In the genomic region with DNA sequence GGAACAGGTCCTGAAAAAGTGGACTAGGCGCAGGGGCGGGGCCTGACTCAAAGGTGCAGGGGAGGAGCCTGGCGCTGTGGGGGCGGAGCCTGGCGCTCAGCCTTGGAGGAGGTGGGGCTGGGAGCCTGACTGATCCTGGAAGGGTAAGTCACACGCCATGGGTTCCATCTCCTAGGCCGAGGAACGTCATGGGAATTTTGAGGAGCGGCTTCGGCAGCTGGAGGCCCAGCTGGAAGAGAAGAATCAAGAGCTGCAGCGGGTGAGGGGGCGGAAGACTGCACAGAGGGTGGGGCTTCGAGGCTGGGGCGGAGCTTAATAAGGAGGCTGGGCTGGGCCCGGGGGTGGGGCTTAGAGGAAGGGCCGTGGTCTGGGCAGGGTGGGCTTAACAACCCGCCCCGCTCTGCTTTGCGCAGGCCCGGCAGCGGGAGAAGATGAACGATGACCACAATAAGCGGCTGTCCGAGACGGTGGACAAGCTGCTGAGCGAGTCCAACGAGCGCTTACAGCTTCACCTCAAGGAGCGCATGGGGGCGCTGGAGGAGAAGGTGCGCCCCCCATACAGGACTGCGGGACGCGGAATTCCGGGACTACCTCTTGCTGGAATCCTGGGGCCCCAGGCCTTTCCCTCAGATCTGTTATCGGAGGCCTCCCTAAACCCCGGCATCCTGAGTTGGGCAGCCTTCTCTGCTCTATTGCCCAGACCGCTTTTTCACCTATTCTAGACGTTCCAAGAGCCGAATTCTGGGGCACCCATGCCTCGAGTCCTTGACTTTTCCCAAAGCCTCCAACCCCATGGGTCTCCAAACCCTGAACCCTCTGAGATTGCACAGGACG, we compare ENCODE assay signal across 9 cellular contexts. TPM values are rescaled to one million over a fixed set of nuclear protein-coding genes. Genes with fewer than 3 reads are reported as not detected.
DNase-seq lines count a peak whose midpoint lies in the region; ATAC-seq and TF ChIP-seq lines count a peak whose summit lies in the region.
"Had no signal": no experiment of that assay in that cellular context is flagged by ENCODE, and none has a peak within 500 bp of the region (broad histone marks: within the 10 kb centered on the region; RNA-seq: fewer than 3 reads in every experiment).

No MANE protein-coding gene starts in this region.

- H4K20me1 ChIP-seq in OCI-LY7 (ENCODE audit: insufficient read depth, low read length), result no peaks in the 10 kb centered on the region

- ATAC-seq in HG03571 (IDR thresholded peaks at IDR 0.05; ENCODE audit: unreplicated experiment), result no peak

- CTCF ChIA-PET in OCI-LY7 (lab: Charles Lee; ENCODE audit: unreplicated experiment), result no interaction called here

- peak overlapping the region; percentile 52; the same call in 1 of the 2 replicates for H2AFZ ChIP-seq in OCI-LY7 (ENCODE audit: low read length)

- H3K4me3 Mint-ChIP-seq in dendritic cell treated with granulocyte-macrophage colony-stimulating factor and Interleukin-4, amounts not matched to agents 40 ng/mL and 50 ng/mL, for 4 days, result peak overlapping the region; percentile 78
- H3K4me3 Mint-ChIP-seq: nephron had no signal

- H3K27me3 ChIP-seq in mucosa of rectum (ENCODE audit: control insufficient read depth in 2 of 2, insufficient read depth in 2 of 2, low read length in 2 of 2) (no peaks in the 10 kb centered on the region), uterus (no peaks in the 10 kb centered on the region)

- TF ChIP-seq CTCF in 22Rv1 (IDR thresholded peaks at IDR 0.05) (no peak), OCI-LY7 (conservative IDR thresholded peaks at IDR 0.05; ENCODE audit: low read length) (no peak), uterus (IDR thresholded peaks at IDR 0.05) (no peak)

- POLR2A ChIA-PET in OCI-LY7 (lab: Charles Lee), result no interaction called here

- no peaks in the 10 kb centered on the region for H3K79me2 ChIP-seq in OCI-LY7 (ENCODE audit: insufficient read depth, low read depth, low read length)

- DNase-seq in OCI-LY7 (ENCODE audit: low spot score) (peak; percentile 48), uterus (peak; percentile 64), A172 (ENCODE audit: low spot score) (no peak), SHP77 treated with DMSO at 0.1 percent for 48 hours (lab: John Stamatoyannopoulos, UW) (no peak)

- no peak for TF ChIP-seq POLR2A in uterus (IDR thresholded peaks at IDR 0.05)

- H3K4me2 ChIP-seq in OCI-LY7 (ENCODE audit: low read length), result peak overlapping the region; percentile 46; the same call in 1 of the 2 replicates

- H3K9me2 ChIP-seq in OCI-LY7 (ENCODE audit: insufficient read depth, low read length), result no peaks in the 10 kb centered on the region

- H3K27ac ChIP-seq in 22Rv1 (peak overlapping the region; percentile 84), OCI-LY7 (ENCODE audit: low read depth, low read length, poor library complexity, severe bottlenecking) (no peak overlapping the region), mucosa of rectum (ENCODE audit: low read depth in 2 of 2, low read length in 2 of 2) (peak overlapping the region; percentile 23 to 48), uterus (no peak overlapping the region)

- peaks cover 53% of the 10 kb centered on the region for H3K27me3 Mint-ChIP-seq in dendritic cell treated with granulocyte-macrophage colony-stimulating factor and Interleukin-4, amounts not matched to agents 40 ng/mL and 50 ng/mL, for 4 days

- intact Hi-C loops in OCI-LY7 (cut with micrococcal nuclease; ENCODE audit: unreplicated experiment) (loop anchor here (5.0 kb wide), 1 partner anchor 312 kb away; no protein-coding TSS in a partner anchor), uterus (cut with DNase I; ENCODE audit: low total_unique reads) (no loop called here)
- intact Hi-C loops in dendritic cell treated with granulocyte-macrophage colony-stimulating factor and Interleukin-4, amounts not matched to agents 40 ng/mL and 50 ng/mL, for 4 days (cut with micrococcal nuclease), result no loop called here

- peaks cover 7% of the 10 kb centered on the region for H3K36me3 Mint-ChIP-seq in dendritic cell treated with granulocyte-macrophage colony-stimulating factor and Interleukin-4, amounts not matched to agents 40 ng/mL and 50 ng/mL, for 4 days (ENCODE audit: low read depth)

- peaks cover 52% of the 10 kb centered on the region for H3K4me1 Mint-ChIP-seq in dendritic cell treated with granulocyte-macrophage colony-stimulating factor and Interleukin-4, amounts not matched to agents 40 ng/mL and 50 ng/mL, for 4 days (ENCODE audit: low read depth)

- H3K9ac ChIP-seq in mucosa of rectum (ENCODE audit: low read depth in 1 of 2, low read length in 2 of 2), result no peak overlapping the region

- no peaks in the 10 kb centered on the region for H3K9me3 ChIP-seq in OCI-LY7 (ENCODE audit: low read length)
- no peaks in the 10 kb centered on the region for H3K9me3 ChIP-seq in mucosa of rectum (ENCODE audit: control insufficient read depth in 2 of 2, low read length in 2 of 2)
- no peaks in the 10 kb centered on the region for H3K9me3 ChIP-seq in uterus

- H3K9me3 Mint-ChIP-seq in dendritic cell treated with granulocyte-macrophage colony-stimulating factor and Interleukin-4, amounts not matched to agents 40 ng/mL and 50 ng/mL, for 4 days, result peaks cover 9% of the 10 kb centered on the region

- H3K36me3 ChIP-seq in OCI-LY7 (ENCODE audit: insufficient read depth, low read length) (peaks cover 6% of the 10 kb centered on the region; the same call in 1 of the 2 replicates), mucosa of rectum (ENCODE audit: control insufficient read depth in 2 of 2, insufficient read depth in 2 of 2, low read length in 2 of 2) (no peaks in the 10 kb centered on the region), uterus (no peaks in the 10 kb centered on the region)

- H3K27ac Mint-ChIP-seq in dendritic cell treated with granulocyte-macrophage colony-stimulating factor and Interleukin-4, amounts not matched to agents 40 ng/mL and 50 ng/mL, for 4 days, result peak overlapping the region; percentile 62
- H3K27ac Mint-ChIP-seq: nephron had no signal

- BruUV-seq in OCI-LY7 (replicated peaks; lab: Mats Ljungman, UMichigan), result no TSS peak

- peaks cover 8% of the 10 kb centered on the region for H3K4me1 ChIP-seq in OCI-LY7 (ENCODE audit: insufficient read depth, low read length, poor library complexity, severe bottlenecking)
- H3K4me1 ChIP-seq in mucosa of rectum (ENCODE audit: control insufficient read depth in 2 of 2, insufficient read depth in 2 of 2, low read length in 2 of 2), result peaks cover 8 to 12% of the 10 kb centered on the region in 2 donors
- H3K4me1 ChIP-seq in uterus, result peaks cover 0 to 6% of the 10 kb centered on the region in 2 donors

- peak overlapping the region; percentile 51 for H3K4me3 ChIP-seq in OCI-LY7 (ENCODE audit: low read depth, low read length, poor library complexity, severe bottlenecking)
- peak overlapping the region in 1 of 2 donors; percentile 9 for H3K4me3 ChIP-seq in mucosa of rectum (ENCODE audit: low read length in 2 of 2)
- peak overlapping the region in 1 of 2 donors; percentile 15 for H3K4me3 ChIP-seq in uterus

RNA-seq across cellular contexts. Expression of a gene that starts 14.5 kb away (rescaled TPM):
- 17.1 and 21.2 TPM in 2 replicates for total RNA-seq in OCI-LY7 (2014; rRNA removed; shearing (Covaris generic))
- total RNA-seq in OCI-LY7 (2022), result 16.2 and 17.8 TPM in 2 replicates
- 1 to 10 TPM in 2 of 4 donors, under 1 TPM in 1, not detected in 1; 0.51 to 8.3 (median 7.4) TPM for total RNA-seq in uterus
- total RNA-seq in A172 (2014; rRNA removed; shearing (Covaris generic)), result 3.4 and 4.7 TPM in 2 replicates

RNA-seq across cellular contexts. Expression of a gene that starts 14.9 kb away (rescaled TPM):
- total RNA-seq in OCI-LY7 (2014; rRNA removed; shearing (Covaris generic)), result 5.9 and 8.3 TPM in 2 replicates
- total RNA-seq in OCI-LY7 (2022), result 2.5 and 4.4 TPM in 2 replicates
- total RNA-seq in uterus, result not detected
- total RNA-seq in A172 (2014; rRNA removed; shearing (Covaris generic)), result not detected in 2 replicates

RNA-seq across cellular contexts. Expression of a gene that starts 19.7 kb away (rescaled TPM):
- total RNA-seq in OCI-LY7 (2014; rRNA removed; shearing (Covaris generic)), result 5.5 and 14.7 TPM in 2 replicates
- total RNA-seq in OCI-LY7 (2022) (3.6 and 4.8 TPM in 2 replicates), uterus (10 to 100 TPM in 1 of 4 donors, 1 to 10 TPM in 2, not detected in 1; 5.1 to 15.2 (median 5.7) TPM)
- total RNA-seq in A172 (2014; rRNA removed; shearing (Covaris generic)), result 0.16 and 8.5 TPM in 2 replicates

RNA-seq across cellular contexts. Expression of a gene that starts 21.4 kb away (rescaled TPM):
- total RNA-seq in OCI-LY7 (2014; rRNA removed; shearing (Covaris generic)), result not detected in 2 replicates
- total RNA-seq in OCI-LY7 (2022), result not detected in 2 replicates
- total RNA-seq in uterus, result 10 to 100 TPM in 1 of 4 donors, 1 to 10 TPM in 2, under 1 TPM in 1; 0.51 to 13.5 (median 6.6) TPM
- total RNA-seq in A172 (2014; rRNA removed; shearing (Covaris generic)), result 0.07 TPM in 1 of 2 replicates, not detected in the other

RNA-seq across cellular contexts. Expression of a gene that starts 23.8 kb away (rescaled TPM):
- 11.6 and 20.9 TPM in 2 replicates for total RNA-seq in OCI-LY7 (2014; rRNA removed; shearing (Covaris generic))
- total RNA-seq in OCI-LY7 (2022), result 36.2 and 44.2 TPM in 2 replicates
- 10 to 100 TPM in 3 of 4 donors, 1 to 10 TPM in 1; 9.7 to 28.7 (median 15.4) TPM for total RNA-seq in uterus
- 3.6 and 7.6 TPM in 2 replicates for total RNA-seq in A172 (2014; rRNA removed; shearing (Covaris generic))

Comparison
In these comparisons a context has a peak if more than half of its experiments do, and no peak if none do; other contexts are left out.
1. H3K27ac ChIP-seq: peak in 22Rv1 (single experiment) and mucosa of rectum (2 of 2); none in OCI-LY7 (single experiment) and uterus (0 of 2).
2. DNase-seq: peak in OCI-LY7 (single experiment) and uterus (2 of 2); none in A172 (single experiment) and SHP77 treated with DMSO at 0.1 percent for 48 hours (single experiment).